ENCODE assay signal across 22 cellular contexts in the genomic region with DNA sequence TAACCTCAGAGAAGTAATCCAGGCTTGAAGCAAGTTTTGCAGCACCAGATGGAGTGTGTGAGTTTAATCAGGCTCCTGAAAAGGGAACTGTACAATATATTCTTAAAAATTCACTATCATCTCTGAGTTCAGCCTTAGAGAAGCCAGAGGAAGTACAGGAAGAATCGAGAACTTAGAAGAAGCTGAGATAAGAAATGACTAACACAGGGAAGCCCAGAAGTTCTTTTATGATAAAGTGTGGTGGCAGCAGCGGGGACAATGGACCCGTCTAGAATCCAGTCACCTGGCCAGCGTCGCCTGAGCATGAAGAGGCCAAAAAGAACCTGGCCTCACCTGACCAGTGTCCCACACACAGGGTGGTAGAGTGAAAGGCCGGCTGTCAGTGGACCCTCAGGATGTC.
DNase-seq lines count a peak whose midpoint lies in the region; ATAC-seq and TF ChIP-seq lines count a peak whose summit lies in the region.
"Had no signal": no experiment of that assay in that cellular context is flagged by ENCODE, and none has a peak within 500 bp of the region (broad histone marks: within the 10 kb centered on the region; RNA-seq: fewer than 3 reads in every experiment).

No MANE protein-coding gene starts in this region.

- ATAC-seq in HG03095 (IDR thresholded peaks at IDR 0.05; ENCODE audit: unreplicated experiment): no peak
- ATAC-seq: activated CD8-positive, alpha-beta memory T cell treated with anti-CD3 and anti-CD28 coated beads, Interleukin-2, amount 10 ng/mL, durations not matched to agents 7 days and 5 days; naive thymus-derived CD8-positive, alpha-beta T cell; SK-N-SH treated with all-trans-retinoic acid at 6 μM for 48 hours; stimulated activated naive CD8-positive, alpha-beta T cell treated with anti-CD3 and anti-CD28 coated beads, Interleukin-15, Interleukin-2, amounts not matched to agents 100 U/mL and 50 U/mL, for 24 hours had no signal

- TF ChIP-seq POLR2A in erythroblast (IDR thresholded peaks at IDR 0.05; ENCODE audit: low read length): no peak

- POLR2A ChIA-PET in HEK293T (lab: Yijun Ruan, JAX): no interaction called here

- CTCF ChIA-PET in HEK293T (lab: Yijun Ruan, JAX): no interaction called here

- DNase-seq in D341Med (ENCODE audit: low spot score) (peak; percentile 5), HUDEP-2 (lab: John Stamatoyannopoulos, UW; ENCODE audit: unreplicated experiment in 76 of 76) (peak in 54 of 76 experiments; percentile 6 to 74 (median 32)), OCI-M1 (lab: John Stamatoyannopoulos, UW) (peak; percentile 89), erythroblast (lab: John Stamatoyannopoulos, UW) (peak; percentile 48 to 57), LoVo (ENCODE audit: low spot score) (no peak), HEK293T (ENCODE audit: extremely low spot score) (no peak), COLO668 (lab: John Stamatoyannopoulos, UW; ENCODE audit: unreplicated experiment) (no peak)
- DNase-seq: activated CD4-positive, alpha-beta T cell treated with anti-CD3 and anti-CD28 coated beads, Interleukin-2, amount 10 ng/mL, durations not matched to agents 7 days and 5 days; activated naive CD4-positive, alpha-beta T cell treated with anti-CD3 and anti-CD28 coated beads, Interleukin-2, amount 10 ng/mL, durations not matched to agents 7 days and 5 days; BE2C; brain microvascular endothelial cell; CD8-positive, alpha-beta memory T cell; naive thymus-derived CD8-positive, alpha-beta T cell; NCI-H1092 treated with DMSO at 0.1 percent for 48 hours; NCI-H1930; NCI-H526; occipital lobe; stimulated activated naive CD8-positive, alpha-beta T cell treated with anti-CD3 and anti-CD28 coated beads, Interleukin-15, Interleukin-2, amounts not matched to agents 100 U/mL and 50 U/mL, for 24 hours; WERI-Rb-1 had no signal

TF ChIP-seq in HEK293T, 16 proteins besides CTCF, POLR2A, EP300 and RAD21:
- TF ChIP-seq HDGF (IDR thresholded peaks at IDR 0.05; ENCODE audit: borderline replicate concordance) (no peak), FOXM1 (IDR thresholded peaks at IDR 0.05; ENCODE audit: borderline replicate concordance) (no peak), ELF4 (IDR thresholded peaks at IDR 0.05) (no peak), TARDBP (IDR thresholded peaks at IDR 0.05) (no peak), ZNF384 (IDR thresholded peaks at IDR 0.05) (no peak), ARNT (IDR thresholded peaks at IDR 0.05) (no peak), SUZ12 (IDR thresholded peaks at IDR 0.05) (no peak), L3MBTL2 (conservative IDR thresholded peaks at IDR 0.05) (no peak), BHLHE40 (IDR thresholded peaks at IDR 0.05; ENCODE audit: borderline replicate concordance) (no peak), CTBP1 (IDR thresholded peaks at IDR 0.05; ENCODE audit: borderline replicate concordance) (no peak), NFRKB (IDR thresholded peaks at IDR 0.05) (no peak), SP1 (IDR thresholded peaks at IDR 0.05) (no peak), LEF1 (IDR thresholded peaks at IDR 0.05; ENCODE audit: borderline replicate concordance) (no peak), FOXK2 (IDR thresholded peaks at IDR 0.05) (no peak)
- TF ChIP-seq, protein P1, sequence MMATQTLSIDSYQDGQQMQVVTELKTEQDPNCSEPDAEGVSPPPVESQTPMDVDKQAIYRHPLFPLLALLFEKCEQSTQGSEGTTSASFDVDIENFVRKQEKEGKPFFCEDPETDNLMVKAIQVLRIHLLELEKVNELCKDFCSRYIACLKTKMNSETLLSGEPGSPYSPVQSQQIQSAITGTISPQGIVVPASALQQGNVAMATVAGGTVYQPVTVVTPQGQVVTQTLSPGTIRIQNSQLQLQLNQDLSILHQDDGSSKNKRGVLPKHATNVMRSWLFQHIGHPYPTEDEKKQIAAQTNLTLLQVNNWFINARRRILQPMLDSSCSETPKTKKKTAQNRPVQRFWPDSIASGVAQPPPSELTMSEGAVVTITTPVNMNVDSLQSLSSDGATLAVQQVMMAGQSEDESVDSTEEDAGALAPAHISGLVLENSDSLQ (IDR thresholded peaks at IDR 0.05): no peak

Comparison
In these comparisons a context has a peak if more than half of its experiments do, and no peak if none do; other contexts are left out.
1. DNase-seq: peak in D341Med (single experiment), HUDEP-2 (54 of 76), OCI-M1 (single experiment) and erythroblast (2 of 2); none in LoVo (single experiment), HEK293T (single experiment) and COLO668 (single experiment).